ENCODE assay signal across 7 cellular contexts in the genomic region with DNA sequence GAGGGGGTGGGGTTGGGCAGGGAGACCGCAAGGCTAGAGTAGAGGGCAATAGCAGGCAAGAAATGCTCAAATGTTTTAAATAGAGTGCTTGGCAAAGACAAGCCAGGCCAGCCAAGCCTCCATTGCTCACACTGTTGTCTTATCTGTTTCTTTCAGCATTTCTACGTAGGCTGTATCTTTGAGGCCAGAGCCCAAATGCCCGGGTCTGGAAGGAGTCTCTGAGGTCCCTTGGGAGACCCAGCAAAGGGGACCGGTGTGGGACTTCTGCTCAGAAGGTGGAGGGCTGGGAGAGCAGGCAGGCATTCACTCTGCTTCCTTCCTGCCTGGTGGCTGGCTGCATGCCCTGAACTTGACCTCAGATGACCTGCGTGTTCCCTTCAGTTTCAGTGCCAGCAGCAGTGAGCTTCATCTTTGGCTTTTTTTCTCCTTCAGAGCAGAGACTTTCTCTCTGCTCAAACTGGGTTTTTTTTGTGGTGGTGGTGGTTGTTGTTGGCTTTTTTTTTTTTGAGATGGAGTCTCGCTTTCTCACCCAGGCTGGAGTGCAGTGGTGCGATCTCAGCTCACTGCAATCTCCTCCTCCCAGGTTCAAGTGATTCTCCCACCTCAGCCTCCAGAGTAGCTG. TPM values are rescaled to one million over a fixed set of nuclear protein-coding genes. Genes with fewer than 3 reads are reported as not detected.
DNase-seq lines count a peak whose midpoint lies in the region; ATAC-seq lines count a peak whose summit lies in the region.

No MANE protein-coding gene starts in this region.

- no peaks in the 10 kb centered on the region for H3K9me3 Mint-ChIP-seq in activated CD4-positive, alpha-beta T cell treated with anti-CD3 and anti-CD28 coated beads, Interleukin-2, amount 10 ng/mL, durations not matched to agents 24 days and 14 days

- peak; percentile 87 for ATAC-seq in GM18498 (IDR thresholded peaks at IDR 0.05; ENCODE audit: unreplicated experiment)
- peak; percentile 71 for ATAC-seq in GM21723 (IDR thresholded peaks at IDR 0.05; ENCODE audit: unreplicated experiment)

- DNase-seq in LHCN-M2 (ENCODE audit: low read depth) = peak; percentile 58
- peak; percentile 86 for DNase-seq in activated CD4-positive, alpha-beta T cell treated with anti-CD3 and anti-CD28 coated beads, Interleukin-2, amount 10 ng/mL, durations not matched to agents 24 days and 14 days
- DNase-seq in head of caudate nucleus = peak in 38 of 42 donors; percentile 30 to 77 (median 56)
- DNase-seq in stimulated activated naive CD4-positive, alpha-beta T cell (lab: John Stamatoyannopoulos, UW) = peak; percentile 48 to 80 (median 68)
- DNase-seq in NCI-H2107 (lab: John Stamatoyannopoulos, UW) = no peak

- intact Hi-C loops in activated CD4-positive, alpha-beta T cell treated with anti-CD3 and anti-CD28 coated beads, Interleukin-2, amount 10 ng/mL, durations not matched to agents 24 days and 14 days (cut with micrococcal nuclease) = loop anchor here (1.0 kb wide), 2 partner anchors 8 kb away; no protein-coding TSS in a partner anchor
- intact Hi-C loops in head of caudate nucleus (cut with DNase I) = no loop called here

- peak overlapping the region; percentile 91 for H3K27ac Mint-ChIP-seq in activated CD4-positive, alpha-beta T cell treated with anti-CD3 and anti-CD28 coated beads, Interleukin-2, amount 10 ng/mL, durations not matched to agents 24 days and 14 days

- H3K36me3 Mint-ChIP-seq in activated CD4-positive, alpha-beta T cell treated with anti-CD3 and anti-CD28 coated beads, Interleukin-2, amount 10 ng/mL, durations not matched to agents 24 days and 14 days (ENCODE audit: low read depth) = peaks cover 2% of the 10 kb centered on the region

- H3K27me3 Mint-ChIP-seq in activated CD4-positive, alpha-beta T cell treated with anti-CD3 and anti-CD28 coated beads, Interleukin-2, amount 10 ng/mL, durations not matched to agents 24 days and 14 days = no peaks in the 10 kb centered on the region

- peak overlapping the region; percentile 75 for H3K4me3 Mint-ChIP-seq in activated CD4-positive, alpha-beta T cell treated with anti-CD3 and anti-CD28 coated beads, Interleukin-2, amount 10 ng/mL, durations not matched to agents 24 days and 14 days

- H3K4me1 Mint-ChIP-seq in activated CD4-positive, alpha-beta T cell treated with anti-CD3 and anti-CD28 coated beads, Interleukin-2, amount 10 ng/mL, durations not matched to agents 24 days and 14 days = peaks cover 49% of the 10 kb centered on the region

RNA-seq across cellular contexts. Expression of a gene that starts 13.7 kb away (rescaled TPM):
- total RNA-seq in LHCN-M2 (2014; rRNA removed) = 2.9 and 3.7 TPM in 2 replicates
- 1.2 TPM for polyA plus RNA-seq in LHCN-M2 (2012)
- total RNA-seq in activated CD4-positive, alpha-beta T cell treated with anti-CD3 and anti-CD28 coated beads, Interleukin-2, amount 10 ng/mL, durations not matched to agents 24 days and 14 days = 20.7 and 22.0 TPM in 2 replicates

RNA-seq across cellular contexts. Expression of a gene that starts 44.3 kb away (rescaled TPM):
- 87.3 and 103 TPM in 2 replicates for total RNA-seq in LHCN-M2 (2014; rRNA removed)
- 107 TPM for polyA plus RNA-seq in LHCN-M2 (2012)
- 88.9 and 94.9 TPM in 2 replicates for total RNA-seq in activated CD4-positive, alpha-beta T cell treated with anti-CD3 and anti-CD28 coated beads, Interleukin-2, amount 10 ng/mL, durations not matched to agents 24 days and 14 days
